19 cellular contexts compared by ENCODE assay signal in genomic region chr9:133606722-133607053, GRCh38. TPM values are rescaled to one million over a fixed set of nuclear protein-coding genes. Genes with fewer than 3 reads are reported as not detected.
"Had no signal": no experiment of that assay in that cellular context is flagged by ENCODE, and none has a peak within 500 bp of the region (broad histone marks: within the 10 kb centered on the region; RNA-seq: fewer than 3 reads in every experiment).

No MANE protein-coding gene starts in this region.

- H3K4me1 ChIP-seq: left lung had no signal

- H3K4me3 ChIP-seq: cardiac muscle cell, esophagus squamous epithelium, left lung, ovary, thoracic aorta had no signal

- H3K36me3 ChIP-seq: cardiac muscle cell, esophagus squamous epithelium, left lung, ovary, thoracic aorta had no signal

- H3K27me3 ChIP-seq: ovary had no signal

- ATAC-seq: activated T-helper 17 cell treated with anti-CD3 and anti-CD28 coated beads, Interleukin-2, amount 50 U/mL, for 72 hours; left lung; stimulated activated naive CD8-positive, alpha-beta T cell treated with anti-CD3 and anti-CD28 coated beads, Interleukin-15, amount 100 ng/mL, for 72 hours had no signal

- DNase-seq: activated CD4-positive, alpha-beta T cell treated with anti-CD3 and anti-CD28 coated beads, Interleukin-2, amount 10 ng/mL, durations not matched to agents 24 days and 14 days; activated CD8-positive, alpha-beta memory T cell treated with anti-CD3 and anti-CD28 coated beads for 24 hours; activated naive CD4-positive, alpha-beta T cell treated with anti-CD3 and anti-CD28 coated beads for 36 hours; activated T-cell treated with anti-CD3 and anti-CD28 coated beads for 4 hours; esophagus squamous epithelium; foreskin fibroblast; ovary; stimulated activated CD4-positive, alpha-beta T cell treated with anti-CD3 and anti-CD28 coated beads, Interleukin-4, amount 100 ng/mL, for 4 hours; stimulated activated naive CD8-positive, alpha-beta T cell treated with anti-CD3 and anti-CD28 coated beads, Interleukin-15, amount 100 ng/mL, for 72 hours had no signal

- FAIRE-seq: astrocyte, colon had no signal

- H3K9me3 ChIP-seq: esophagus squamous epithelium, left lung, ovary, thoracic aorta had no signal

- H3K27ac ChIP-seq: cardiac muscle cell, esophagus squamous epithelium, left lung, ovary, thoracic aorta had no signal

RNA-seq across cellular contexts. Expression of gene FAM163B, which starts 2.5 kb away (rescaled TPM):
- total RNA-seq: activated CD4-positive, alpha-beta T cell treated with anti-CD3 and anti-CD28 coated beads, Interleukin-2, amount 10 ng/mL, durations not matched to agents 24 days and 14 days; activated naive CD4-positive, alpha-beta T cell treated with anti-CD3 and anti-CD28 coated beads for 36 hours; activated T-helper 17 cell treated with anti-CD3 and anti-CD28 coated beads, Interleukin-2, amount 50 U/mL, for 72 hours; astrocyte; esophagus squamous epithelium; mesenteric fat pad; neural crest cell; renal cortical epithelial cell; thoracic aorta; ureter had no signal
- polyA plus RNA-seq: cardiac muscle cell had no signal

RNA-seq across cellular contexts. Expression of gene DBH, which starts 29.5 kb away (rescaled TPM):
- total RNA-seq: activated CD4-positive, alpha-beta T cell treated with anti-CD3 and anti-CD28 coated beads, Interleukin-2, amount 10 ng/mL, durations not matched to agents 24 days and 14 days; activated naive CD4-positive, alpha-beta T cell treated with anti-CD3 and anti-CD28 coated beads for 36 hours; activated T-helper 17 cell treated with anti-CD3 and anti-CD28 coated beads, Interleukin-2, amount 50 U/mL, for 72 hours; astrocyte; cardiac muscle cell; esophagus squamous epithelium; mesenteric fat pad; ovary; renal cortical epithelial cell; thoracic aorta; ureter had no signal
